Comparison of ENCODE assay signal across 9 cellular contexts in genomic region chr11:33065445-33066178, GRCh38. TPM values are rescaled to one million over a fixed set of nuclear protein-coding genes. Genes with fewer than 3 reads are reported as not detected.
DNase-seq lines count a peak whose midpoint lies in the region; ATAC-seq and TF ChIP-seq lines count a peak whose summit lies in the region.
"Had no signal": no experiment of that assay in that cellular context is flagged by ENCODE, and none has a peak within 500 bp of the region (broad histone marks: within the 10 kb centered on the region; RNA-seq: fewer than 3 reads in every experiment).

No MANE protein-coding gene starts in this region.

- TF ChIP-seq CTCF in OCI-LY1 (IDR thresholded peaks at IDR 0.05; ENCODE audit: low read length) (peak; percentile 91), esophagus muscularis mucosa (IDR thresholded peaks at IDR 0.05) (peak; percentile 78 to 91 (median 81))

- H3K9me3 ChIP-seq in OCI-LY1 (ENCODE audit: low read length) (no peaks in the 10 kb centered on the region), esophagus muscularis mucosa (no peaks in the 10 kb centered on the region)

- no peaks in the 10 kb centered on the region for H3K9me3 Mint-ChIP-seq in naive thymus-derived CD8-positive, alpha-beta T cell
- no peaks in the 10 kb centered on the region for H3K9me3 Mint-ChIP-seq in stimulated activated effector memory CD8-positive, alpha-beta T cell treated with anti-CD3 and anti-CD28 coated beads, Interleukin-12 subunit alpha, Interleukin-12 subunit beta, amount 100 ng/mL, for 72 hours

- DNase-seq in NK-92 treated with Interleukin-12 subunit alpha and Interleukin-12 subunit beta, amount 100 ng/mL, for 24 hours (lab: John Stamatoyannopoulos, UW), result peak; percentile 10
- DNase-seq in NK-92 (lab: John Stamatoyannopoulos, UW; ENCODE audit: unreplicated experiment) (no peak), activated T-cell treated with anti-CD3 and anti-CD28 coated beads for 24 hours (ENCODE audit: low read depth) (peak; percentile 61), esophagus muscularis mucosa (ENCODE audit: extremely low spot score) (no peak)
- DNase-seq in naive thymus-derived CD8-positive, alpha-beta T cell, result peak; percentile 59 to 88 (median 70)
- peak; percentile 55 to 76 for DNase-seq in stimulated activated effector memory CD8-positive, alpha-beta T cell treated with anti-CD3 and anti-CD28 coated beads, Interleukin-12 subunit alpha, Interleukin-12 subunit beta, amount 100 ng/mL, for 72 hours (ENCODE audit: low spot score in 2 of 2)

- no peaks in the 10 kb centered on the region for H3K27me3 ChIP-seq in OCI-LY1 (ENCODE audit: insufficient read depth, low read length)
- H3K27me3 ChIP-seq in esophagus muscularis mucosa, result no peaks in the 10 kb centered on the region

- H3K27ac Mint-ChIP-seq in naive thymus-derived CD8-positive, alpha-beta T cell, result peak overlapping the region in 3 of 10 donors; percentile 28 to 93 (median 47)
- H3K27ac Mint-ChIP-seq in stimulated activated effector memory CD8-positive, alpha-beta T cell treated with anti-CD3 and anti-CD28 coated beads, Interleukin-12 subunit alpha, Interleukin-12 subunit beta, amount 100 ng/mL, for 72 hours, result peak overlapping the region; percentile 52

- no peaks in the 10 kb centered on the region for H3F3A ChIP-seq in OCI-LY1 (ENCODE audit: insufficient read depth, low read length)

- H2AFZ ChIP-seq in OCI-LY1 (ENCODE audit: low read length), result no peak overlapping the region

- H3K9ac ChIP-seq in OCI-LY1 (ENCODE audit: low read length), result no peak overlapping the region

- H3K4me3 ChIP-seq in OCI-LY1 (ENCODE audit: low read depth, low read length, poor library complexity, severe bottlenecking), result no peak overlapping the region
- no peak overlapping the region for H3K4me3 ChIP-seq in esophagus muscularis mucosa
- H3K4me3 ChIP-seq: skin epidermis had no signal

- H3K27me3 Mint-ChIP-seq in naive thymus-derived CD8-positive, alpha-beta T cell, result no peaks in the 10 kb centered on the region

- peaks cover 14 to 31% (median 26%) of the 10 kb centered on the region in 4 donors for H3K4me1 Mint-ChIP-seq in naive thymus-derived CD8-positive, alpha-beta T cell
- H3K4me1 Mint-ChIP-seq in stimulated activated effector memory CD8-positive, alpha-beta T cell treated with anti-CD3 and anti-CD28 coated beads, Interleukin-12 subunit alpha, Interleukin-12 subunit beta, amount 100 ng/mL, for 72 hours, result peaks cover 38% of the 10 kb centered on the region

- no peak for TF ChIP-seq EP300 in esophagus muscularis mucosa (IDR thresholded peaks at IDR 0.05)

- H3K36me3 ChIP-seq in OCI-LY1 (ENCODE audit: insufficient read depth, low read length) (peaks cover 48% of the 10 kb centered on the region; the same call in 1 of the 2 replicates), esophagus muscularis mucosa (peaks cover 51 to 87% (median 79%) of the 10 kb centered on the region in 4 donors)

- H3K4me3 Mint-ChIP-seq in naive thymus-derived CD8-positive, alpha-beta T cell, result peak overlapping the region in 3 of 10 donors; percentile 29 to 41 (median 36)
- H3K4me3 Mint-ChIP-seq in stimulated activated effector memory CD8-positive, alpha-beta T cell treated with anti-CD3 and anti-CD28 coated beads, Interleukin-12 subunit alpha, Interleukin-12 subunit beta, amount 100 ng/mL, for 72 hours, result no peak overlapping the region

- intact Hi-C loops in esophagus muscularis mucosa (cut with DNase I), result loop anchor here (2.0 kb wide), 1 partner anchor 105 kb away; no protein-coding TSS in a partner anchor

- no peaks in the 10 kb centered on the region for H3K79me2 ChIP-seq in OCI-LY1 (ENCODE audit: insufficient read depth, low read length)

- no peak overlapping the region for H3K4me2 ChIP-seq in OCI-LY1 (ENCODE audit: low read length)

- peak; percentile 37 for ATAC-seq in HG03565 (IDR thresholded peaks at IDR 0.05; ENCODE audit: unreplicated experiment)
- peak; percentile 97 for ATAC-seq in naive thymus-derived CD8-positive, alpha-beta T cell
- peak; percentile 78 for ATAC-seq in stimulated activated effector memory CD8-positive, alpha-beta T cell treated with anti-CD3 and anti-CD28 coated beads, Interleukin-12 subunit alpha, Interleukin-12 subunit beta, amount 100 ng/mL, for 72 hours

- H4K20me1 ChIP-seq in OCI-LY1 (ENCODE audit: insufficient read depth, low read length), result no peaks in the 10 kb centered on the region

- H3K27ac ChIP-seq in OCI-LY1 (ENCODE audit: low read depth, low read length, poor library complexity, severe bottlenecking), result no peak overlapping the region
- no peak overlapping the region for H3K27ac ChIP-seq in esophagus muscularis mucosa (replicated peaks in 1 of 4)

- H3K4me1 ChIP-seq in OCI-LY1 (ENCODE audit: insufficient read depth, low read length, severe bottlenecking), result peaks cover 20% of the 10 kb centered on the region
- peaks cover 0 to 41% (median 36%) of the 10 kb centered on the region in 4 donors for H3K4me1 ChIP-seq in esophagus muscularis mucosa

- WGBS in esophagus muscularis mucosa, result 62% methylated on average over 22 of the region's 22 CpGs

- POLR2A ChIA-PET in naive thymus-derived CD8-positive, alpha-beta T cell (lab: Charles Lee), result interaction anchor here (0.6 to 1.7 kb wide), 2 partner anchors 26 to 93 kb away, joined by 3 to 5 read pairs; partner anchors contain the start of gene TCP11L1

- no peak for TF ChIP-seq POLR2A in esophagus muscularis mucosa (IDR thresholded peaks at IDR 0.05; ENCODE audit: low read depth)

- H3K9me2 ChIP-seq in OCI-LY1 (ENCODE audit: low read depth, low read length), result no peaks in the 10 kb centered on the region

- peaks cover 0 to 61% (median 6%) of the 10 kb centered on the region in 3 donors for H3K36me3 Mint-ChIP-seq in naive thymus-derived CD8-positive, alpha-beta T cell
- peaks cover 91% of the 10 kb centered on the region for H3K36me3 Mint-ChIP-seq in stimulated activated effector memory CD8-positive, alpha-beta T cell treated with anti-CD3 and anti-CD28 coated beads, Interleukin-12 subunit alpha, Interleukin-12 subunit beta, amount 100 ng/mL, for 72 hours

RNA-seq across cellular contexts. Expression of gene TCP11L1, which starts 26.2 kb away (rescaled TPM):
- total RNA-seq in esophagus muscularis mucosa, result 10 to 100 TPM; 39.6 to 66.0 (median 58.3) TPM
- 10 to 100 TPM; 17.5 to 20.1 TPM for total RNA-seq in naive thymus-derived CD8-positive, alpha-beta T cell
- 1 to 10 TPM; 2.3 to 3.0 (median 2.4) TPM for polyA plus RNA-seq in naive thymus-derived CD8-positive, alpha-beta T cell

RNA-seq across cellular contexts. Expression of gene DEPDC7, which starts 49.9 kb away (rescaled TPM):
- total RNA-seq in esophagus muscularis mucosa, result 1 to 10 TPM; 1.3 to 2.3 (median 1.8) TPM
- total RNA-seq in naive thymus-derived CD8-positive, alpha-beta T cell, result 10 to 100 TPM; 11.7 to 13.6 TPM
- polyA plus RNA-seq in naive thymus-derived CD8-positive, alpha-beta T cell, result 1 to 10 TPM in 2 of 3 donors, under 1 TPM in 1; 0.77 to 2.7 (median 1.1) TPM

Comparison
In these comparisons a context has a peak if more than half of its experiments do, and no peak if none do; other contexts are left out.
1. DNase-seq: peak in NK-92 treated with Interleukin-12 subunit alpha and Interleukin-12 subunit beta, amount 100 ng/mL, for 24 hours (single experiment), activated T-cell treated with anti-CD3 and anti-CD28 coated beads for 24 hours (single experiment), naive thymus-derived CD8-positive, alpha-beta T cell (10 of 10) and stimulated activated effector memory CD8-positive, alpha-beta T cell treated with anti-CD3 and anti-CD28 coated beads, Interleukin-12 subunit alpha, Interleukin-12 subunit beta, amount 100 ng/mL, for 72 hours (2 of 2); none in NK-92 (single experiment) and esophagus muscularis mucosa (single experiment).
2. ATAC-seq: peak in every context shown above with its lines; median percentile 97 in naive thymus-derived CD8-positive, alpha-beta T cell; 78 in stimulated activated effector memory CD8-positive, alpha-beta T cell treated with anti-CD3 and anti-CD28 coated beads, Interleukin-12 subunit alpha, Interleukin-12 subunit beta, amount 100 ng/mL, for 72 hours; 37 in HG03565.